ENCODE assay signal across 1 cellular context in the genomic region with DNA sequence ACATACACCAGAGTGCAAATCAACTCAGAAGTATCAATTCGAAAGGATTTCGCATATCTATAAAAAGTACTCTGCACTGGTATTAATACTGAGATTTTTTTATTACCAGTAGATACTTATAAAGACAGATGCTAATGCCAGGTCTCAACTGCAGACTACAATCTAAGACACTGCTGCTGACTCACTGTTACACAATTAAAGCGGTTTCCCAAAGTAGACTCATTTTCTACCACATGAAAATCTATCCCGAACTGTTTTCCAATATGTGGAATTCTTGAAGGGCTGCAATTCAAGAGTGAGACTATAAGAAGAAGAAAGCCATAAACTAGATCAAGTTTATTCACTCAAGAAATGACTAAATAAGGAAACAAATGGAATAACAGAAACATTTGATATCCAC.
TF ChIP-seq lines count a peak whose summit lies in the region.

No MANE protein-coding gene starts in this region.

TF ChIP-seq in IMR-90, 13 proteins besides CTCF, POLR2A, EP300 and RAD21:
- no peak for TF ChIP-seq CHD1 (IDR thresholded peaks at IDR 0.05; ENCODE audit: low read depth, low read length)
- TF ChIP-seq RFX5 (IDR thresholded peaks at IDR 0.05; ENCODE audit: low read depth, low read length) = 0 out of 2 replicates have a peak, but pooled peaks have one; percentile 11
- peak; percentile 71 for TF ChIP-seq NFE2L2 (IDR thresholded peaks at IDR 0.05; ENCODE audit: low read depth, low read length)
- TF ChIP-seq FOS (IDR thresholded peaks at IDR 0.05; ENCODE audit: low read depth, low read length) = peak; percentile 68; the same call in 1 of the 2 replicates
- no peak for TF ChIP-seq RCOR1 (IDR thresholded peaks at IDR 0.05; ENCODE audit: insufficient replicate concordance, low read length)
- TF ChIP-seq, protein P1, sequence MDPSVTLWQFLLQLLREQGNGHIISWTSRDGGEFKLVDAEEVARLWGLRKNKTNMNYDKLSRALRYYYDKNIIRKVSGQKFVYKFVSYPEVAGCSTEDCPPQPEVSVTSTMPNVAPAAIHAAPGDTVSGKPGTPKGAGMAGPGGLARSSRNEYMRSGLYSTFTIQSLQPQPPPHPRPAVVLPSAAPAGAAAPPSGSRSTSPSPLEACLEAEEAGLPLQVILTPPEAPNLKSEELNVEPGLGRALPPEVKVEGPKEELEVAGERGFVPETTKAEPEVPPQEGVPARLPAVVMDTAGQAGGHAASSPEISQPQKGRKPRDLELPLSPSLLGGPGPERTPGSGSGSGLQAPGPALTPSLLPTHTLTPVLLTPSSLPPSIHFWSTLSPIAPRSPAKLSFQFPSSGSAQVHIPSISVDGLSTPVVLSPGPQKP (IDR thresholded peaks at IDR 0.05; ENCODE audit: borderline replicate concordance, low read depth, low read length) = no peak
- TF ChIP-seq MAFK (IDR thresholded peaks at IDR 0.05; ENCODE audit: low read depth, low read length) = peak; percentile 29; the same call in 1 of the 2 replicates
- peak; percentile 91 for TF ChIP-seq CEBPB (IDR thresholded peaks at IDR 0.05; ENCODE audit: low read depth, low read length)
